ENCODE assay signal across 8 cellular contexts in the genomic region with DNA sequence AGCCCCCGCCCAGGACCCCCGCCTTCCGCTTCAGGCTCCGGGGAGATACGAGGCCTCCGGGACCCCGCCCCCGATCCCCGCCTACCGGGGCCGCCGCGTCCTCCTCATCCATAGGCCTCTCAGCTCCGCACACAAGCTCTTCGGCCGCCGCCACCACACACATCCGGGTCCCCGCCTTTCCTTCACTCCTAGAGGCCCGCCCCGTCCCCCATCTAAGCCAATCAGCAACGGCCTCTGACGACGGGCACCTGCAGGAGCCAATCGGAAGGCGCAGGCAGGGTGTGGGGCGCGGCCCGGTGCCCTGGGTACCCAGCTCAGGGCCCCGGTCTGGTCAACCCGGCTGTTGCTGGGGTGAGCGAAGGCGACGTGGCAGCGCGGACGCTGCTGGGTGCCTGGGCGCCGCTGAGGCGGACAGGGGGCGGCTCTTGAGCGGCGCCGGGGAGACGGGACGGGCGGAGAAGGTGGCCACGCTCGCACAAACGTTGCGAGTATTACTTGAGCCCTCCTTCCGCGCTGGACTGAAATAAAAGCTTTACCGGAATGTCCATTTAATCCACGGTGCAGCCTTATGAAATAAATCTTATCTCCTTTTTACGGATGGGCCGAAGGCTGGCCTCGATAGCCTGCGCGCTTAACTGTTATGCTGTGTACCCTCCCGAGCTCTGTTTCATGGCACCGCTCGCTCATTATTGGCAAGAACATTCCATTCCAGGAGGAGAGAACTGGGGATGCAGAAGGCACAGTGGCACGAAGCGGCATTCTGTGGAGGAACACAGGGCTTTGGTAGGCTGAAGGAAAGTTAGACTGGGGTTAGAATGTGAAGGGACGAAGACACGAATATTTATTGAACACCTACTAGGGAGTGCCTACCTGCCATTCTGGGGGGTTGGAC. TPM values are rescaled to one million over a fixed set of nuclear protein-coding genes. Genes with fewer than 3 reads are reported as not detected.
DNase-seq lines count a peak whose midpoint lies in the region; ATAC-seq and TF ChIP-seq lines count a peak whose summit lies in the region.

A gene with protein sequence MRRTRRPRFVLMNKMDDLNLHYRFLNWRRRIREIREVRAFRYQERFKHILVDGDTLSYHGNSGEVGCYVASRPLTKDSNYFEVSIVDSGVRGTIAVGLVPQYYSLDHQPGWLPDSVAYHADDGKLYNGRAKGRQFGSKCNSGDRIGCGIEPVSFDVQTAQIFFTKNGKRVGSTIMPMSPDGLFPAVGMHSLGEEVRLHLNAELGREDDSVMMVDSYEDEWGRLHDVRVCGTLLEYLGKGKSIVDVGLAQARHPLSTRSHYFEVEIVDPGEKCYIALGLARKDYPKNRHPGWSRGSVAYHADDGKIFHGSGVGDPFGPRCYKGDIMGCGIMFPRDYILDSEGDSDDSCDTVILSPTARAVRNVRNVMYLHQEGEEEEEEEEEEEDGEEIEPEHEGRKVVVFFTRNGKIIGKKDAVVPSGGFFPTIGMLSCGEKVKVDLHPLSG (minus strand): TSS at position 165 of the 892 bp plus-strand sequence. CDS start 57 bp downstream, at position 108.

- H3K56ac ChIP-seq in IMR-90 (ENCODE audit: extremely low read depth, insufficient read depth, low read length): peak within 1 kb of the TSS; percentile 99

- peaks cover 11% of the 10 kb centered on the region for H3K4me1 ChIP-seq in IMR-90 (ENCODE audit: control insufficient read depth, insufficient read depth, low read length)

- peak within 1 kb of the TSS; percentile 80 for H3K4me3 ChIP-seq in IMR-90 (ENCODE audit: insufficient read depth, low read depth, low read length)

- H3K36me3 ChIP-seq in IMR-90 (ENCODE audit: control insufficient read depth, insufficient read depth, low read length): peaks cover 16% of the 10 kb centered on the region

- H2AK5ac ChIP-seq in IMR-90 (ENCODE audit: low read depth, low read length): peak within 1 kb of the TSS; percentile 97

- H4K20me1 ChIP-seq in IMR-90 (ENCODE audit: insufficient read depth, low read length): no peaks in the 10 kb centered on the region

- peak within 1 kb of the TSS; percentile 98 for H4K5ac ChIP-seq in IMR-90 (ENCODE audit: low read depth, low read length)

- H3K4me2 ChIP-seq in IMR-90 (ENCODE audit: low read depth, low read length): peak within 1 kb of the TSS; percentile 97

- H2AK9ac ChIP-seq in IMR-90 (replicated peaks; ENCODE audit: low read depth, low read length, poor library complexity): peak within 1 kb of the TSS; percentile 99

- H2BK5ac ChIP-seq in IMR-90 (ENCODE audit: low read depth, low read length, poor library complexity, severe bottlenecking): peak within 1 kb of the TSS; percentile 95

- peak within 1 kb of the TSS; percentile 100 for H3K14ac ChIP-seq in IMR-90 (replicated peaks; ENCODE audit: low read depth, low read length)

- dilution Hi-C loops in IMR-90 (cut with HindIII; ENCODE audit: low sequenced_read_pairs, unreplicated experiment): no loop called here

- peaks cover 16 to 35% of the 10 kb centered on the region in 2 experiments for H3K79me1 ChIP-seq in IMR-90 (ENCODE audit: low read depth in 1 of 2, low read length in 2 of 2)

- POLR2A ChIA-PET in IMR-90 (lab: Charles Lee; ENCODE audit: unreplicated experiment): interaction anchor here (0.6 to 1.4 kb wide), 10 partner anchors 14 to 136 kb away, joined by 3 to 8 read pairs (median 7); a partner anchor contains a TSS

- BruUV-seq in IMR-90 (replicated peaks; lab: Mats Ljungman, UMichigan): TSS peak; percentile 96

- peak within 1 kb of the TSS; percentile 99 for H3K4ac ChIP-seq in IMR-90 (ENCODE audit: low read depth, low read length)

- DNase-seq in DMS 273 (lab: John Stamatoyannopoulos, UW; ENCODE audit: unreplicated experiment) (peak; percentile 94), IMR-90 (peak; percentile 96), OCI-M1 (lab: John Stamatoyannopoulos, UW) (peak; percentile 97), activated T-cell treated with anti-CD3 and anti-CD28 coated beads for 24 hours (ENCODE audit: low read depth) (peak; percentile 96), epidermal melanocyte (ENCODE audit: insufficient read length, low spot score) (peak; percentile 99), mucosa of gallbladder (ENCODE audit: low spot score) (peak; percentile 97)
- DNase-seq in stimulated activated CD8-positive, alpha-beta memory T cell treated with anti-CD3 and anti-CD28 coated beads, Interleukin-4, amount 100 ng/mL, for 4 hours (ENCODE audit: low read depth in 2 of 2, low spot score in 1 of 2): peak; percentile 91 to 92

- peak within 1 kb of the TSS; percentile 95 to 99 for H4K8ac ChIP-seq in IMR-90 (ENCODE audit: low read depth in 2 of 2, low read length in 2 of 2)

- ATAC-seq in GM21528 (IDR thresholded peaks at IDR 0.05; ENCODE audit: low FRiP score, unreplicated experiment) (peak; percentile 95), IMR-90 (ENCODE audit: low read depth) (peak; percentile 95)

- H4K91ac ChIP-seq in IMR-90 (ENCODE audit: insufficient read depth, low read depth, low read length): peak within 1 kb of the TSS; percentile 97

- H2BK20ac ChIP-seq in IMR-90 (ENCODE audit: low read depth, low read length): peak within 1 kb of the TSS; percentile 51; the same call in 1 of the 2 replicates

- in situ Hi-C loops in IMR-90 (cut with MboI; ENCODE audit: low sequenced_read_pairs): no loop called here

- peak within 1 kb of the TSS; percentile 95 for H3K9ac ChIP-seq in IMR-90 (ENCODE audit: low read depth, low read length)

- peak within 1 kb of the TSS; percentile 89 for H2AFZ ChIP-seq in IMR-90 (replicated peaks; ENCODE audit: low read length, poor library complexity)

- CTCF ChIA-PET in IMR-90 (lab: Yijun Ruan, JAX): interaction anchor here (1.0 to 2.1 kb wide), 2 partner anchors 13 to 19 kb away, joined by 6 to 13 read pairs; no protein-coding TSS in a partner anchor

- peak within 1 kb of the TSS; percentile 71; the same call in 2 of the 3 replicates for H2BK15ac ChIP-seq in IMR-90 (ENCODE audit: low read depth, low read length)

- no peaks in the 10 kb centered on the region for H3K9me3 ChIP-seq in IMR-90 (ENCODE audit: control insufficient read depth, insufficient read depth, low read length)

- no peaks in the 10 kb centered on the region for H3K27me3 ChIP-seq in IMR-90 (ENCODE audit: control insufficient read depth, insufficient read depth, low read length)

- 0% methylated on average over 33 of the region's 67 CpGs; no CpG with 5 or more reads in 1 of the 2 experiments for WGBS in IMR-90 (ENCODE audit: extremely low coverage in 2 of 2, insufficient read length in 1 of 2), 2 experiments

- peak within 1 kb of the TSS; percentile 92 for H3K18ac ChIP-seq in IMR-90 (ENCODE audit: low read depth, low read length)

- no peak for TF ChIP-seq CTCF in IMR-90 (conservative IDR thresholded peaks at IDR 0.05; ENCODE audit: low read depth, low read length)

- peak within 1 kb of the TSS; percentile 98 for H3K27ac ChIP-seq in IMR-90 (ENCODE audit: insufficient read depth, low read length)

- peak within 1 kb of the TSS; percentile 90 for H2BK120ac ChIP-seq in IMR-90 (ENCODE audit: low read depth, low read length)

- peak; percentile 94 for TF ChIP-seq POLR2A in IMR-90 (IDR thresholded peaks at IDR 0.05; ENCODE audit: low read depth, low read length)

- intact Hi-C loops in IMR-90 (cut with micrococcal nuclease): loop anchor here (1.0 to 2.0 kb wide), 2 partner anchors 20 to 101 kb away; a partner anchor contains a TSS

- peaks cover 12% of the 10 kb centered on the region; the same call in 1 of the 2 replicates for H3K9me1 ChIP-seq in IMR-90 (ENCODE audit: insufficient read depth, low read length)

- H3K23ac ChIP-seq in IMR-90 (ENCODE audit: low read depth, low read length): peak within 1 kb of the TSS; percentile 100

- no peak for TF ChIP-seq RAD21 in IMR-90 (IDR thresholded peaks at IDR 0.05; ENCODE audit: low read length)

TF ChIP-seq in IMR-90, 13 proteins besides CTCF, POLR2A, EP300 and RAD21:
- TF ChIP-seq, protein P1, sequence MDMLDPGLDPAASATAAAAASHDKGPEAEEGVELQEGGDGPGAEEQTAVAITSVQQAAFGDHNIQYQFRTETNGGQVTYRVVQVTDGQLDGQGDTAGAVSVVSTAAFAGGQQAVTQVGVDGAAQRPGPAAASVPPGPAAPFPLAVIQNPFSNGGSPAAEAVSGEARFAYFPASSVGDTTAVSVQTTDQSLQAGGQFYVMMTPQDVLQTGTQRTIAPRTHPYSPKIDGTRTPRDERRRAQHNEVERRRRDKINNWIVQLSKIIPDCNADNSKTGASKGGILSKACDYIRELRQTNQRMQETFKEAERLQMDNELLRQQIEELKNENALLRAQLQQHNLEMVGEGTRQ (IDR thresholded peaks at IDR 0.05; ENCODE audit: low read depth, low read length): no peak
- TF ChIP-seq MAZ (IDR thresholded peaks at IDR 0.05; ENCODE audit: borderline replicate concordance, low read depth, low read length) (peak; percentile 54; the same call in 1 of the 2 replicates), BHLHE40 (IDR thresholded peaks at IDR 0.05; ENCODE audit: low read depth, low read length) (no peak), RFX5 (IDR thresholded peaks at IDR 0.05; ENCODE audit: low read depth, low read length) (peak; percentile 32; the same call in 1 of the 2 replicates), FOS (IDR thresholded peaks at IDR 0.05; ENCODE audit: low read depth, low read length) (peak; percentile 86; the same call in 1 of the 2 replicates), RCOR1 (IDR thresholded peaks at IDR 0.05; ENCODE audit: insufficient replicate concordance, low read length) (no peak), MXI1 (IDR thresholded peaks at IDR 0.05; ENCODE audit: borderline replicate concordance, low read depth, low read length) (0 out of 2 replicates have a peak, but pooled peaks have one; percentile 20)

RNA-seq across cellular contexts. Expression of the gene that starts here (rescaled TPM):
- total RNA-seq in IMR-90 (2012; rRNA removed) (21.7 and 25.6 TPM in 2 replicates), mucosa of gallbladder (68.4 TPM)
- polyA plus RNA-seq in IMR-90 (2012; rRNA removed): 27.8 and 28.8 TPM in 2 replicates
- 20.9 and 26.7 TPM in 2 replicates for polyA plus RNA-seq in IMR-90 (2012; cell fraction: cytosol; rRNA removed)
- 24.4 and 31.3 TPM in 2 replicates for polyA plus RNA-seq in IMR-90 (2012; cell fraction: nucleus; rRNA removed; ENCODE audit: low replicate concordance)

Comparison
In these comparisons a context has a peak if more than half of its experiments do, and no peak if none do; other contexts are left out.
1. Peak in every context shown above with its lines: DNase-seq, ATAC-seq, H3K4me3 ChIP-seq and H3K27ac ChIP-seq.